ENCODE assay signal across 1 cellular context in genomic region chr20:20710847-20711315, GRCh38.
TF ChIP-seq lines count a peak whose summit lies in the region.

No MANE protein-coding gene starts in this region.

TF ChIP-seq in HepG2, 621 proteins besides CTCF, POLR2A, EP300 and RAD21 (continued from another document and continues in another):
- TF ChIP-seq ZBTB4 (CRISPR knock-in tag; IDR thresholded peaks at IDR 0.05; ENCODE audit: borderline replicate concordance), result no peak
- no peak for TF ChIP-seq ZNF512 (CRISPR knock-in tag; IDR thresholded peaks at IDR 0.05)
- no peak for TF ChIP-seq GZF1 (CRISPR knock-in tag; IDR thresholded peaks at IDR 0.05)
- no peak for TF ChIP-seq NFKBIZ (CRISPR knock-in tag; IDR thresholded peaks at IDR 0.05)
- TF ChIP-seq HINFP (CRISPR knock-in tag; IDR thresholded peaks at IDR 0.05; ENCODE audit: low read depth), result no peak
- TF ChIP-seq PRDM10 (CRISPR knock-in tag; IDR thresholded peaks at IDR 0.05; ENCODE audit: low read depth), result peak; percentile 54; the same call in 1 of the 2 replicates
- TF ChIP-seq DBP (CRISPR knock-in tag; IDR thresholded peaks at IDR 0.05; ENCODE audit: not compliant biosample characterization), result no peak
- TF ChIP-seq HMG20B (CRISPR knock-in tag; conservative IDR thresholded peaks at IDR 0.05), result peak; percentile 81
- no peak for TF ChIP-seq FOXA1 (IDR thresholded peaks at IDR 0.05)
- peak; percentile 51; the same call in 1 of the 2 replicates for TF ChIP-seq FOXA1 (CRISPR knock-in tag; IDR thresholded peaks at IDR 0.05)
- no peak for TF ChIP-seq ZUFSP (CRISPR knock-in tag; IDR thresholded peaks at IDR 0.05; ENCODE audit: borderline replicate concordance)
- no peak for TF ChIP-seq KLF12 (CRISPR knock-in tag; IDR thresholded peaks at IDR 0.05; ENCODE audit: borderline replicate concordance)
- no peak for TF ChIP-seq TMF1 (CRISPR knock-in tag; IDR thresholded peaks at IDR 0.05; ENCODE audit: low read depth)
- TF ChIP-seq ZNF780A (CRISPR knock-in tag; IDR thresholded peaks at IDR 0.05), result no peak
- peak; percentile 91 for TF ChIP-seq THAP11 (CRISPR knock-in tag; IDR thresholded peaks at IDR 0.05)
- no peak for TF ChIP-seq HOXA7 (CRISPR knock-in tag; IDR thresholded peaks at IDR 0.05)
- 0 out of 2 replicates have a peak, but pooled peaks have one; percentile 43 for TF ChIP-seq DPF2 (CRISPR knock-in tag; IDR thresholded peaks at IDR 0.05; ENCODE audit: borderline replicate concordance, low read depth)
- TF ChIP-seq ZFP36 (IDR thresholded peaks at IDR 0.05; ENCODE audit: borderline replicate concordance, low read depth, low read length, partially characterized antibody), result no peak
- no peak for TF ChIP-seq CSRNP1 (CRISPR knock-in tag; IDR thresholded peaks at IDR 0.05)
- TF ChIP-seq ISL2 (CRISPR knock-in tag; IDR thresholded peaks at IDR 0.05), result no peak
- peak; percentile 75; the same call in 1 of the 2 replicates for TF ChIP-seq IKZF5 (CRISPR knock-in tag; IDR thresholded peaks at IDR 0.05)
- TF ChIP-seq U2AF2 (IDR thresholded peaks at IDR 0.05; ENCODE audit: low read depth, low read length), result no peak
- no peak for TF ChIP-seq ZNF557 (CRISPR knock-in tag; IDR thresholded peaks at IDR 0.05)
- TF ChIP-seq ZSCAN25 (CRISPR knock-in tag; IDR thresholded peaks at IDR 0.05), result no peak
- no peak for TF ChIP-seq HNRNPLL (IDR thresholded peaks at IDR 0.05; ENCODE audit: low read depth, low read length, poor library complexity, severe bottlenecking)
- TF ChIP-seq ZNF691 (CRISPR knock-in tag; IDR thresholded peaks at IDR 0.05; ENCODE audit: borderline replicate concordance, low read depth), result no peak
- no peak for TF ChIP-seq NR2F2 (IDR thresholded peaks at IDR 0.05; ENCODE audit: borderline replicate concordance, low read depth)
- peak; percentile 58; the same call in 1 of the 2 replicates for TF ChIP-seq SALL1 (CRISPR knock-in tag; IDR thresholded peaks at IDR 0.05)
- no peak for TF ChIP-seq SRSF4 (IDR thresholded peaks at IDR 0.05; ENCODE audit: low read depth, low read length, poor library complexity, severe bottlenecking)
- peak; percentile 84 for TF ChIP-seq BCL6 (CRISPR knock-in tag; IDR thresholded peaks at IDR 0.05)
- TF ChIP-seq MBD4 (IDR thresholded peaks at IDR 0.05; ENCODE audit: borderline replicate concordance, low read length), result no peak
- TF ChIP-seq ISX (CRISPR knock-in tag; conservative IDR thresholded peaks at IDR 0.05), result no peak
- TF ChIP-seq GRHL1 (CRISPR knock-in tag; conservative IDR thresholded peaks at IDR 0.05), result no peak
- TF ChIP-seq PAWR (CRISPR knock-in tag; IDR thresholded peaks at IDR 0.05; ENCODE audit: borderline replicate concordance), result no peak
- no peak for TF ChIP-seq ZNF263 (CRISPR knock-in tag; IDR thresholded peaks at IDR 0.05)
- 0 out of 2 replicates have a peak, but pooled peaks have one; percentile 27 for TF ChIP-seq RFX5 (IDR thresholded peaks at IDR 0.05; ENCODE audit: low read depth, low read length)
- TF ChIP-seq GATAD1 (CRISPR knock-in tag; IDR thresholded peaks at IDR 0.05), result peak; percentile 67
